ENCODE assay signal across 7 cellular contexts in the genomic region with DNA sequence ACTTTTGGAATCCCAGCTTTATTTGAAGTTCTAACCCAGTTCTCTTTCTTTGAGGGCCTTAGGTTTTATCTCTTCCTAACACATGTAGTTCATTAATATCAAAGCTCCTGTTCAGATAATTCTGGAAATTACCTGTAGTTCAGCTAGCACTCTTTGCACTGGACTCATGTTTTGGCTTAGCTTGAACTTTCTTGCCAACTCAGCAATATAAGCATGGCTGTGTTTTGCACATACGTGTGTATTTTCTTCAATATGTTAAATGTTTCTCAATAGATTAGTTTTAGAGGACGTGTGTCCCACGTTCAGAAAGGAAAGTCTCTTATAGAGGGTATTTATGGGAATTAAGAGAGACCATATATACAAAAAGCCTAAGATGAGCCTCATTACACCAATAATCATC.
"Had no signal": no experiment of that assay in that cellular context is flagged by ENCODE, and none has a peak within 500 bp of the region (broad histone marks: within the 10 kb centered on the region; RNA-seq: fewer than 3 reads in every experiment).

No MANE protein-coding gene starts in this region.

- ATAC-seq: GM23338 had no signal

- H2AFZ ChIP-seq: GM23338 had no signal

- H3K4me3 ChIP-seq: GM23338 had no signal

- DNase-seq: H9, HCEC 1CT, Karpas-422, KBM-7 had no signal

- FAIRE-seq: HTR-8/SVneo had no signal

- H3K9ac ChIP-seq: KMS-11 had no signal

- H3K27ac ChIP-seq: KMS-11 had no signal

- H3K4me2 ChIP-seq: GM23338, KMS-11 had no signal
